Comparison of ENCODE assay signal across 25 cellular contexts in the genomic region with DNA sequence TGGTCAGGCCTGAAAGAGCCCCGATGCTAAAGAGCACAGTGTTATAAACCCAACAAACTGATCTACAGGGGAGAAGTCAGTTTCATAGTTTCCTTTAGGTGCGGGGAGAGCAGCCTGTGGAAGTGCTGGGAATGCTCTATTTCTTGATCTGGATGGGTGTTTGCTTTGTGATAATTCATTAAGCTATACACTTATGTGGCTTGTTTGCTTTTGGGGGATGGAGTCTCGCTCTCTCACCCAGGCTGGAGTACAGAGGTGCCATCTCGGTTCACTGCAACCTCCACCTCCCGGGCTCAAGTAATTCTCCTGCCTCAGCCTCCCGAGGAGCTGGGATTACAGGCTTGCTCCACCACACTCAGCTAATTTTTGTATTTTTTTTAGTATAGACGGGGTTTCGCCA. TPM values are rescaled to one million over a fixed set of nuclear protein-coding genes. Genes with fewer than 3 reads are reported as not detected.
DNase-seq lines count a peak whose midpoint lies in the region; ATAC-seq and TF ChIP-seq lines count a peak whose summit lies in the region.
"Had no signal": no experiment of that assay in that cellular context is flagged by ENCODE, and none has a peak within 500 bp of the region (broad histone marks: within the 10 kb centered on the region; RNA-seq: fewer than 3 reads in every experiment).

No MANE protein-coding gene starts in this region.

- in situ Hi-C loops in KBM-7 (cut with MboI; ENCODE audit: low pct_unique_long_range_greater_than_20kb, low sequenced_read_pairs): loop anchor here (25.0 kb wide), 2 partner anchors 414 to 689 kb away; no protein-coding TSS in a partner anchor

- peaks cover 30% of the 10 kb centered on the region for H3K36me3 Mint-ChIP-seq in activated B cell treated with CpG ODN at 0.5 μM for 24 hours (ENCODE audit: low read depth)
- H3K36me3 Mint-ChIP-seq in stimulated activated memory B cell treated with anti-CD40 and anti-IgM and Interleukin-4, amounts not matched to agents 10 μg/mL and 1 μg/mL and 100 μg/mL, for 72 hours: peaks cover 41% of the 10 kb centered on the region

- H3K4me1 ChIP-seq in DOHH2 (ENCODE audit: control insufficient read depth, low read length) (peaks cover 92% of the 10 kb centered on the region), SJCRH30 (peaks cover 13% of the 10 kb centered on the region)

- H4K20me1 ChIP-seq in DOHH2 (ENCODE audit: control insufficient read depth, insufficient read depth, low read depth, low read length): no peaks in the 10 kb centered on the region

- peak overlapping the region; percentile 73 for H3K4me3 ChIP-seq in DOHH2 (ENCODE audit: low read length)
- H3K4me3 ChIP-seq in SJCRH30: no peak overlapping the region
- H3K4me3 ChIP-seq: heart right ventricle, stomach, tibial nerve had no signal

- ATAC-seq in activated B cell treated with CpG ODN at 0.5 μM for 24 hours (ENCODE audit: low read depth) (no peak), left colon (peak; percentile 69)
- ATAC-seq in stimulated activated memory B cell treated with anti-CD40 and anti-IgM and Interleukin-4, amounts not matched to agents 10 μg/mL and 1 μg/mL and 100 μg/mL, for 72 hours: no peak
- ATAC-seq: left cardiac atrium, right cardiac atrium, SK-N-SH treated with all-trans-retinoic acid at 6 μM for 48 hours had no signal

- H3K9me3 ChIP-seq in DOHH2 (ENCODE audit: control insufficient read depth, insufficient read depth, low read length) (no peaks in the 10 kb centered on the region), SJCRH30 (replicated peaks) (no peaks in the 10 kb centered on the region)
- H3K9me3 ChIP-seq: heart right ventricle, stomach, tibial nerve had no signal

- H3K79me2 ChIP-seq in DOHH2 (ENCODE audit: control insufficient read depth, low read length): peaks cover 54% of the 10 kb centered on the region
- H3K79me2 ChIP-seq: parathyroid adenoma had no signal

- CTCF ChIA-PET in activated B cell treated with CpG ODN at 0.5 μM for 24 hours (lab: Charles Lee): interaction anchor here (1.0 to 3.8 kb wide), 5 partner anchors 9 to 108 kb away, joined by 3 to 23 read pairs (median 4); no protein-coding TSS in a partner anchor

- H3K27me3 ChIP-seq in DOHH2 (ENCODE audit: control insufficient read depth, low read length) (no peaks in the 10 kb centered on the region), SJCRH30 (no peaks in the 10 kb centered on the region)
- H3K27me3 ChIP-seq: heart right ventricle, stomach, tibial nerve had no signal

- H3K9me2 ChIP-seq in DOHH2 (replicated peaks; ENCODE audit: control insufficient read depth, low read length): no peaks in the 10 kb centered on the region

- peak overlapping the region; percentile 84 for H3K4me2 ChIP-seq in DOHH2 (ENCODE audit: low read length)

- intact Hi-C loops in activated B cell treated with CpG ODN at 0.5 μM for 24 hours (cut with micrococcal nuclease) (loop anchor here (2.0 to 5.0 kb wide), 2 partner anchors 259 to 383 kb away; no protein-coding TSS in a partner anchor), left colon (cut with DNase I, micrococcal nuclease) (no loop called here)

- H3K9me3 Mint-ChIP-seq in activated B cell treated with CpG ODN at 0.5 μM for 24 hours: no peaks in the 10 kb centered on the region
- H3K9me3 Mint-ChIP-seq in stimulated activated memory B cell treated with anti-CD40 and anti-IgM and Interleukin-4, amounts not matched to agents 10 μg/mL and 1 μg/mL and 100 μg/mL, for 72 hours: no peaks in the 10 kb centered on the region
- H3K9me3 Mint-ChIP-seq: activated T-helper 2 cell treated with anti-CD3 and anti-CD28 coated beads, Interferon-gamma antibody, Interleukin-2, Interleukin-4, amounts not matched to agents 10 μg/mL and 5 μg/mL and 100 μg/mL, durations not matched to agents 14 hours and 24 hours and 36 hours; CD4-positive, alpha-beta memory T cell; naive thymus-derived CD8-positive, alpha-beta T cell; T-helper 2 cell treated with Interferon-gamma antibody and Interleukin-4, amounts not matched to agents 5 μg/mL and 100 μg/mL, for 36 hours had no signal

- no peak for TF ChIP-seq CTCF in DOHH2 (IDR thresholded peaks at IDR 0.05; ENCODE audit: low read depth, low read length, poor library complexity, severe bottlenecking)
- no peak for TF ChIP-seq CTCF in activated B cell treated with CpG ODN at 0.5 μM for 24 hours (IDR thresholded peaks at IDR 0.05)

- peaks cover 57% of the 10 kb centered on the region for H3F3A ChIP-seq in DOHH2 (ENCODE audit: control insufficient read depth, insufficient read depth)

- peak overlapping the region; percentile 96 for H3K27ac Mint-ChIP-seq in activated B cell treated with CpG ODN at 0.5 μM for 24 hours
- peak overlapping the region; percentile 96 for H3K27ac Mint-ChIP-seq in stimulated activated memory B cell treated with anti-CD40 and anti-IgM and Interleukin-4, amounts not matched to agents 10 μg/mL and 1 μg/mL and 100 μg/mL, for 72 hours
- H3K27ac Mint-ChIP-seq: activated T-helper 2 cell treated with anti-CD3 and anti-CD28 coated beads, Interferon-gamma antibody, Interleukin-2, Interleukin-4, amounts not matched to agents 10 μg/mL and 5 μg/mL and 100 μg/mL, durations not matched to agents 14 hours and 24 hours and 36 hours; CD4-positive, alpha-beta memory T cell; T-helper 2 cell treated with Interferon-gamma antibody and Interleukin-4, amounts not matched to agents 5 μg/mL and 100 μg/mL, for 36 hours had no signal

- peak overlapping the region; percentile 57 for H3K4me3 Mint-ChIP-seq in activated B cell treated with CpG ODN at 0.5 μM for 24 hours
- H3K4me3 Mint-ChIP-seq in stimulated activated memory B cell treated with anti-CD40 and anti-IgM and Interleukin-4, amounts not matched to agents 10 μg/mL and 1 μg/mL and 100 μg/mL, for 72 hours: peak overlapping the region; percentile 39
- H3K4me3 Mint-ChIP-seq: CD4-positive, alpha-beta memory T cell; T-helper 2 cell treated with Interferon-gamma antibody and Interleukin-4, amounts not matched to agents 5 μg/mL and 100 μg/mL, for 36 hours had no signal

- H3K27ac ChIP-seq in DOHH2 (ENCODE audit: low read depth, low read length) (peak overlapping the region; percentile 99), SJCRH30 (no peak overlapping the region)
- H3K27ac ChIP-seq: heart right ventricle, parathyroid adenoma, stomach had no signal

- no peaks in the 10 kb centered on the region for H3K27me3 Mint-ChIP-seq in activated B cell treated with CpG ODN at 0.5 μM for 24 hours
- no peaks in the 10 kb centered on the region for H3K27me3 Mint-ChIP-seq in stimulated activated memory B cell treated with anti-CD40 and anti-IgM and Interleukin-4, amounts not matched to agents 10 μg/mL and 1 μg/mL and 100 μg/mL, for 72 hours
- H3K27me3 Mint-ChIP-seq: CD4-positive, alpha-beta memory T cell; naive thymus-derived CD8-positive, alpha-beta T cell had no signal

- POLR2A ChIA-PET in activated B cell treated with CpG ODN at 0.5 μM for 24 hours (lab: Charles Lee): interaction anchor here (0.6 to 5.3 kb wide), 10 partner anchors 9 to 201 kb away, joined by 3 to 76 read pairs (median 10); a partner anchor contains a TSS

- no peak for DNase-seq in activated B cell treated with CpG ODN at 0.5 μM for 24 hours
- no peak for DNase-seq in left colon
- no peak for DNase-seq in SJCRH30
- DNase-seq in medulla oblongata (ENCODE audit: extremely low spot score): no peak
- DNase-seq in KBM-7: no peak
- DNase-seq: activated CD4-positive, alpha-beta T cell treated with anti-CD3 and anti-CD28 coated beads, Interleukin-2, amount 50 U/mL, for 1 hour; activated CD8-positive, alpha-beta memory T cell treated with anti-CD3 and anti-CD28 coated beads, Interleukin-2, amount 50 U/mL, for 4 hours; CD4-positive, alpha-beta memory T cell; cerebellar nuclear complex; effector CD4-positive, alpha-beta T cell; HCEC 1CT; heart right ventricle; left cardiac atrium; naive thymus-derived CD8-positive, alpha-beta T cell; NCI-H1092; NCI-H187 treated with DMSO at 0.1 percent for 48 hours; right cardiac atrium; stomach had no signal

- H3K36me3 ChIP-seq in DOHH2 (ENCODE audit: control insufficient read depth, low read length) (peaks cover 52% of the 10 kb centered on the region), SJCRH30 (no peaks in the 10 kb centered on the region)

- H3K4me1 Mint-ChIP-seq in activated B cell treated with CpG ODN at 0.5 μM for 24 hours: peaks cover 76% of the 10 kb centered on the region
- H3K4me1 Mint-ChIP-seq in stimulated activated memory B cell treated with anti-CD40 and anti-IgM and Interleukin-4, amounts not matched to agents 10 μg/mL and 1 μg/mL and 100 μg/mL, for 72 hours: peaks cover 61% of the 10 kb centered on the region

RNA-seq across cellular contexts. Expression of a gene that starts 30.1 kb away (rescaled TPM):
- total RNA-seq in activated B cell treated with CpG ODN at 0.5 μM for 24 hours: 16.6 and 17.9 TPM in 2 replicates
- 10 to 100 TPM in 1 of 2 donors, 1 to 10 TPM in 1; 6.6 to 11.4 TPM for total RNA-seq in left colon
- total RNA-seq in SJCRH30 (2014; rRNA removed; shearing (Covaris generic)): 13.7 and 14.1 TPM in 2 replicates

RNA-seq across cellular contexts. Expression of a gene that starts 37.0 kb away (rescaled TPM):
- total RNA-seq in activated B cell treated with CpG ODN at 0.5 μM for 24 hours (32.1 and 35.4 TPM in 2 replicates), left colon (10 to 100 TPM; 10.8 to 12.5 TPM)
- total RNA-seq in SJCRH30 (2014; rRNA removed; shearing (Covaris generic)): 2.6 and 3.5 TPM in 2 replicates
